ENCODE assay signal across 8 cellular contexts in the genomic region with DNA sequence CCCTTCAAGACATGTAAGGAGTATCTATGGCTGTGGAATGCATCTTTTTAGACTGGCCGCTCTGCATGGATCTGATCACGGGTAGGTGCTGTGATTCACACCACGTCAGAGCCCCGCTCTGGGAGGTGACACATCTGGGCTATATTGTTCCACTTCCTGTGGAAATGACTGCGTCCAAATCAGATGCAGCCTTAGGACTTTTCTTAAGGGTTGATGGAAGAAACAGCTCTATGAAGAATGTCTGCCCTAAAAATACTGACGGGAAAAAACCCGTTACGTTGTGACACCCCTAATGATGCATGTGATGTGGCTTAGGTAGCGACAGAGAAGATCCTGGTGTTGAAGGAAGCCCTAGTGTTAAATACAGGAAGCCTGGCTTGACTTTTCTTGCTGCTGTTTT. TPM values are rescaled to one million over a fixed set of nuclear protein-coding genes. Genes with fewer than 3 reads are reported as not detected.
DNase-seq lines count a peak whose midpoint lies in the region; ATAC-seq and TF ChIP-seq lines count a peak whose summit lies in the region.

No MANE protein-coding gene starts in this region.

- DNase-seq in HPDE6-E6E7 (ENCODE audit: extremely low spot score) (peak; percentile 81), fibroblast of pulmonary artery (ENCODE audit: low read depth) (peak; percentile 91), NCI-H69 (lab: John Stamatoyannopoulos, UW) (no peak), omental fat pad (ENCODE audit: low spot score) (no peak), cortex of kidney (lab: John Stamatoyannopoulos, UW) (no peak), RPMI8226 (no peak)
- DNase-seq in activated CD8-positive, alpha-beta memory T cell treated with anti-CD3 and anti-CD28 coated beads, Interleukin-2, amount 50 U/mL, for 1 hour (ENCODE audit: extremely low read depth): peak; percentile 64
- peak in 2 of 3 experiments; percentile 57 to 67 for DNase-seq in stimulated activated CD4-positive, alpha-beta T cell treated with anti-CD3 and anti-CD28 coated beads, TNF-alpha, amount 100 ng/mL, for 4 hours (ENCODE audit: low read depth in 3 of 3)

- no peak for TF ChIP-seq CTCF in fibroblast of pulmonary artery (IDR thresholded peaks at IDR 0.05; ENCODE audit: low read length, missing control alignments)
- no peak for TF ChIP-seq CTCF in omental fat pad (IDR thresholded peaks at IDR 0.05)

- no peak for ATAC-seq in omental fat pad (ENCODE audit: low FRiP score)

- H3K4me3 ChIP-seq in fibroblast of pulmonary artery (replicated peaks; ENCODE audit: low read depth, low read length): no peak overlapping the region

RNA-seq across cellular contexts. Expression of a gene that starts 12.2 kb away (rescaled TPM):
- total RNA-seq in omental fat pad: 10 to 100 TPM; 20.5 to 35.8 (median 24.6) TPM

RNA-seq across cellular contexts. Expression of a gene that starts 27.1 kb away (rescaled TPM):
- not detected for total RNA-seq in omental fat pad

Comparison
In these comparisons a context has a peak if more than half of its experiments do, and no peak if none do; other contexts are left out.
1. DNase-seq: peak in HPDE6-E6E7 (single experiment), activated CD8-positive, alpha-beta memory T cell treated with anti-CD3 and anti-CD28 coated beads, Interleukin-2, amount 50 U/mL, for 1 hour (single experiment), fibroblast of pulmonary artery (single experiment) and stimulated activated CD4-positive, alpha-beta T cell treated with anti-CD3 and anti-CD28 coated beads, TNF-alpha, amount 100 ng/mL, for 4 hours (2 of 3); none in NCI-H69 (single experiment), omental fat pad (single experiment), cortex of kidney (single experiment) and RPMI8226 (single experiment).